23 cellular contexts compared by ENCODE assay signal in genomic region chr7:2042650-2043049, GRCh38.
A peak's percentile ranks its signal among the peaks of the same experiment; 100 is the strongest.
DNase-seq lines count a peak whose midpoint lies in the region; ATAC-seq, FAIRE-seq and TF ChIP-seq lines count a peak whose summit lies in the region.
"Had no signal": no experiment of that assay in that cellular context is flagged by ENCODE, and none has a peak within 500 bp of the region (broad histone marks: within the 10 kb centered on the region; RNA-seq: fewer than 3 reads in every experiment).

No MANE protein-coding gene starts in this region.

- H3K4me3 ChIP-seq in BE2C (ENCODE audit: low read depth, low read length) (no peak overlapping the region), gastroesophageal sphincter (no peak overlapping the region)
- H3K4me3 ChIP-seq: GM12878, thoracic aorta, vagina had no signal

- TF ChIP-seq CTCF in BE2C (IDR thresholded peaks at IDR 0.05; ENCODE audit: low read depth, low read length) (no peak), gastroesophageal sphincter (IDR thresholded peaks at IDR 0.05) (no peak)

- WGBS in gastroesophageal sphincter (ENCODE audit: low coverage in 1 of 2), 2 donors: 92% methylated on average over 10 of the region's 15 CpGs; no CpG with 5 or more reads in 1 of the 2 donors

- DNase-seq in BE2C: peak; percentile 0
- no peak for DNase-seq in HTR-8/SVneo (ENCODE audit: insufficient read length, low spot score)
- DNase-seq in left ventricle myocardium superior: peak; percentile 13
- DNase-seq in sciatic nerve (ENCODE audit: low spot score): peak; percentile 32
- DNase-seq in activated naive CD4-positive, alpha-beta T cell treated with Interleukin-2 at 50 U/mL for 16 hours: no peak
- DNase-seq: activated CD4-positive, alpha-beta memory T cell treated with anti-CD3 and anti-CD28 coated beads, Interleukin-2, amount 10 ng/mL, durations not matched to agents 7 days and 5 days; activated CD8-positive, alpha-beta memory T cell treated with anti-CD3 and anti-CD28 coated beads, Interleukin-2, amount 50 U/mL, for 4 hours; activated naive CD4-positive, alpha-beta T cell treated with anti-CD3 and anti-CD28 coated beads, Interleukin-2, amount 50 U/mL, for 16 hours; amygdala; DMS153; glutamatergic neuron; H9; NCI-H1417 treated with DMSO at 0.1 percent for 48 hours; NCI-H2081; NK-92 treated with Interleukin-12 subunit alpha and Interleukin-12 subunit beta, amount 100 ng/mL, for 24 hours; PC-3; stimulated activated CD4-positive, alpha-beta T cell treated with anti-CD3 and anti-CD28 coated beads, Interleukin-2, amount 100 ng/mL, for 24 hours; T-helper 2 cell had no signal

- peak; percentile 23 for FAIRE-seq in HTR-8/SVneo (lab: Jason Lieb, UNC)

- H3K27me3 ChIP-seq in BE2C (no peaks in the 10 kb centered on the region), gastroesophageal sphincter (no peaks in the 10 kb centered on the region)
- H3K27me3 ChIP-seq: vagina had no signal

- H3K9me3 ChIP-seq in BE2C: no peaks in the 10 kb centered on the region
- H3K9me3 ChIP-seq in gastroesophageal sphincter: no peaks in the 10 kb centered on the region
- H3K9me3 ChIP-seq: thoracic aorta, vagina had no signal

- ATAC-seq in left ventricle myocardium superior (no peak), sciatic nerve (no peak), gastroesophageal sphincter (no peak), HG03354 (IDR thresholded peaks at IDR 0.05; ENCODE audit: poor library complexity, severe bottlenecking, unreplicated experiment) (no peak)
- ATAC-seq: GM12878, PC-3 had no signal

- H3K36me3 ChIP-seq in BE2C (peaks cover 15% of the 10 kb centered on the region), gastroesophageal sphincter (peaks cover 0 to 20% of the 10 kb centered on the region in 2 donors)
- H3K36me3 ChIP-seq: thoracic aorta, vagina had no signal

- TF ChIP-seq POLR2A in gastroesophageal sphincter (IDR thresholded peaks at IDR 0.05): no peak

- TF ChIP-seq EP300 in gastroesophageal sphincter (IDR thresholded peaks at IDR 0.05): no peak

- intact Hi-C loops in left ventricle myocardium superior (cut with micrococcal nuclease): no loop called here
- intact Hi-C loops in sciatic nerve (cut with DNase I): no loop called here

- H3K4me1 ChIP-seq in BE2C (peaks cover 5% of the 10 kb centered on the region), gastroesophageal sphincter (peaks cover 0 to 11% (median 0%) of the 10 kb centered on the region in 3 donors)

- H3K27ac ChIP-seq in gastroesophageal sphincter: no peak overlapping the region
- H3K27ac ChIP-seq: thoracic aorta, vagina had no signal

Comparison
In these comparisons a context has a peak if more than half of its experiments do, and no peak if none do; other contexts are left out.
1. DNase-seq: peak in BE2C (single experiment), left ventricle myocardium superior (single experiment) and sciatic nerve (single experiment); none in HTR-8/SVneo (single experiment) and activated naive CD4-positive, alpha-beta T cell treated with Interleukin-2 at 50 U/mL for 16 hours (single experiment).